Comparison of ENCODE assay signal across 12 cellular contexts in genomic region chr2:138522556-138522955, GRCh38. TPM values are rescaled to one million over a fixed set of nuclear protein-coding genes. Genes with fewer than 3 reads are reported as not detected.
DNase-seq lines count a peak whose midpoint lies in the region; ATAC-seq, FAIRE-seq and TF ChIP-seq lines count a peak whose summit lies in the region.
"Had no signal": no experiment of that assay in that cellular context is flagged by ENCODE, and none has a peak within 500 bp of the region (broad histone marks: within the 10 kb centered on the region; RNA-seq: fewer than 3 reads in every experiment).

No MANE protein-coding gene starts in this region.

- FAIRE-seq in GM19239 (lab: Jason Lieb, UNC) (peak; percentile 39), D721Med (lab: Jason Lieb, UNC) (no peak)

- ATAC-seq in HG02759 (IDR thresholded peaks at IDR 0.05; ENCODE audit: unreplicated experiment) (peak; percentile 71), HG03469 (IDR thresholded peaks at IDR 0.05; ENCODE audit: unreplicated experiment) (peak; percentile 54)
- ATAC-seq: activated CD4-positive, CD25-positive, alpha-beta regulatory T cell treated with anti-CD3 and anti-CD28 coated beads, Interleukin-2, amount 50 U/mL, for 24 hours had no signal

- no peak overlapping the region for H3K27ac Mint-ChIP-seq in mesothelial cell of epicardium
- H3K27ac Mint-ChIP-seq: activated naive CD8-positive, alpha-beta T cell had no signal

- peak overlapping the region; percentile 34; the same call in 1 of the 2 replicates for H3K4me3 ChIP-seq in GM08714 (ENCODE audit: low read length)

- H3K9me3 Mint-ChIP-seq in mesothelial cell of epicardium = peaks cover 9% of the 10 kb centered on the region

- DNase-seq in GM19239 (ENCODE audit: insufficient read length, low spot score) = no peak
- no peak for DNase-seq in NCI-H2107 (lab: John Stamatoyannopoulos, UW)
- no peak for DNase-seq in mesothelial cell of epicardium (ENCODE audit: low spot score in 2 of 2, unreplicated experiment in 2 of 2)
- no peak for DNase-seq in stimulated activated naive CD4-positive, alpha-beta T cell (lab: John Stamatoyannopoulos, UW)
- no peak for DNase-seq in D721Med (ENCODE audit: insufficient read length, low spot score)
- DNase-seq: effector CD4-positive, alpha-beta T cell; NCI-H2171 had no signal

- H3K27me3 Mint-ChIP-seq in mesothelial cell of epicardium (ENCODE audit: low read depth) = no peaks in the 10 kb centered on the region
- H3K27me3 Mint-ChIP-seq: activated naive CD8-positive, alpha-beta T cell had no signal

- peaks cover 26% of the 10 kb centered on the region for H3K36me3 Mint-ChIP-seq in mesothelial cell of epicardium

- H3K4me1 Mint-ChIP-seq in mesothelial cell of epicardium = peaks cover 10% of the 10 kb centered on the region

- TF ChIP-seq CTCF in mesothelial cell of epicardium (IDR thresholded peaks at IDR 0.05; ENCODE audit: unreplicated experiment) = no peak
- no peak for TF ChIP-seq CTCF in D721Med (IDR thresholded peaks at IDR 0.05; ENCODE audit: insufficient read depth, missing control alignments)

- H3K4me3 Mint-ChIP-seq in mesothelial cell of epicardium = no peak overlapping the region
- H3K4me3 Mint-ChIP-seq: activated naive CD8-positive, alpha-beta T cell had no signal

RNA-seq across cellular contexts. Expression of gene SPOPL, which starts 21.0 kb away (rescaled TPM):
- 28.7 to 31.0 TPM (median 28.8 TPM) in 3 replicates for total RNA-seq in mesothelial cell of epicardium
